ENCODE assay signal across 8 cellular contexts in genomic region chr17:9022553-9023388, GRCh38. TPM values are rescaled to one million over a fixed set of nuclear protein-coding genes. Genes with fewer than 3 reads are reported as not detected.
DNase-seq lines count a peak whose midpoint lies in the region; ATAC-seq and TF ChIP-seq lines count a peak whose summit lies in the region.

No MANE protein-coding gene starts in this region.

- DNase-seq in GM12865 (ENCODE audit: low read depth) (no peak), left ventricle myocardium inferior (peak; percentile 18), sigmoid colon (peak; percentile 69), HK-2 (ENCODE audit: unreplicated experiment) (no peak), cerebellum (ENCODE audit: low spot score) (no peak)
- DNase-seq in activated T-cell treated with anti-CD3 and anti-CD28 coated beads, Interleukin-2, amount 50 U/mL, for 48 hours, result peak; percentile 40 to 49
- no peak for DNase-seq in central memory CD4-positive, alpha-beta T cell

- no peak for ATAC-seq in HG03139 (IDR thresholded peaks at IDR 0.05; ENCODE audit: unreplicated experiment)

- TF ChIP-seq EP300 in sigmoid colon (IDR thresholded peaks at IDR 0.05), result no peak

- intact Hi-C loops in left ventricle myocardium inferior (cut with micrococcal nuclease) (no loop called here), sigmoid colon (cut with DNase I) (loop anchor here (5.0 kb wide), 2 partner anchors 70 to 220 kb away; no protein-coding TSS in a partner anchor)

- H3K27me3 ChIP-seq in left ventricle myocardium inferior (ENCODE audit: low read depth) (peaks cover 73% of the 10 kb centered on the region), sigmoid colon (peaks cover 0 to 12% (median 0%) of the 10 kb centered on the region in 3 donors)

- TF ChIP-seq POLR2A in sigmoid colon (IDR thresholded peaks at IDR 0.05), result no peak

- H3K36me3 ChIP-seq in left ventricle myocardium inferior (no peaks in the 10 kb centered on the region), sigmoid colon (no peaks in the 10 kb centered on the region)

- H3K4me3 ChIP-seq in GM12865 (ENCODE audit: low read depth, low read length) (peak overlapping the region; percentile 81), left ventricle myocardium inferior (peak overlapping the region; percentile 77), sigmoid colon (peak overlapping the region; percentile 56 to 83 (median 74))

- no peaks in the 10 kb centered on the region for H3K9me3 ChIP-seq in left ventricle myocardium inferior (replicated peaks)
- H3K9me3 ChIP-seq in sigmoid colon, result no peaks in the 10 kb centered on the region

- TF ChIP-seq CTCF in GM12865 (IDR thresholded peaks at IDR 0.05; ENCODE audit: insufficient read depth, low read depth, low read length, missing control alignments), result no peak
- TF ChIP-seq CTCF in left ventricle myocardium inferior (IDR thresholded peaks at IDR 0.05; ENCODE audit: borderline replicate concordance), result no peak
- TF ChIP-seq CTCF in sigmoid colon (IDR thresholded peaks at IDR 0.05), result no peak

- H3K27ac ChIP-seq in left ventricle myocardium inferior (replicated peaks) (peak overlapping the region; percentile 85), sigmoid colon (peak overlapping the region; percentile 79 to 92 (median 86))

- WGBS in sigmoid colon, 2 donors, result 2 to 3% methylated on average over 110 of the region's 110 CpGs

- H3K4me1 ChIP-seq in left ventricle myocardium inferior (peaks cover 45% of the 10 kb centered on the region), sigmoid colon (peaks cover 0 to 32% (median 27%) of the 10 kb centered on the region in 4 donors)

RNA-seq across cellular contexts. Expression of gene NTN1, which starts 1.5 kb away (rescaled TPM):
- total RNA-seq in left ventricle myocardium inferior (60.3 TPM), sigmoid colon (10 to 100 TPM; 10.5 to 20.3 (median 16.3) TPM), cerebellum (14.8 TPM)
- 1 to 10 TPM in 2 of 3 donors, under 1 TPM in 1; 0.69 to 3.3 (median 1.2) TPM for polyA plus RNA-seq in sigmoid colon

RNA-seq across cellular contexts. Expression of gene PIK3R5, which starts 57.3 kb away (rescaled TPM):
- total RNA-seq in left ventricle myocardium inferior (2.7 TPM), sigmoid colon (10 to 100 TPM in 2 of 4 donors, 1 to 10 TPM in 2; 5.4 to 13.6 (median 9.9) TPM), cerebellum (1.2 TPM)
- polyA plus RNA-seq in sigmoid colon, result 10 to 100 TPM in 1 of 3 donors, 1 to 10 TPM in 2; 2.4 to 12.4 (median 3.5) TPM

Comparison
In these comparisons a context has a peak if more than half of its experiments do, and no peak if none do; other contexts are left out.
1. DNase-seq: peak in activated T-cell treated with anti-CD3 and anti-CD28 coated beads, Interleukin-2, amount 50 U/mL, for 48 hours (2 of 2), left ventricle myocardium inferior (single experiment) and sigmoid colon (single experiment); none in GM12865 (single experiment), central memory CD4-positive, alpha-beta T cell (single experiment), HK-2 (single experiment) and cerebellum (single experiment).
2. Peak in every context shown above with its lines, with median percentiles within 50 percentile points of each other: H3K4me3 ChIP-seq.